In the genomic region with DNA sequence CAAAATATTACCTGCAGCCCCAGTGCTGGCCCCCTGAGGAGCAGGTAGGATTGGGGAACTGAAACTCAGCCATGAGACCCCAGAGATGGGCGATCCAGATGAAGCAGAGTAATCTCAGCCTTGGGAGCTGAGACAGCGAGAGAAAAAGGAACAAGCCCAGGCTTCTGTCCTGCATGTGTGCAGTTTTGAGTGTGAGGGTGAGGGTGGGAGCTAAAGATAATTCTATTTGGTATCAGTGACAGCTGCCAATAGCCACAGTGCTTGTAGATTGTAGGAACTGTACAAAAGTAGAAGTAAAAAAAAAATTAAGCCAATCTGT, we compare ENCODE assay signal across 20 cellular contexts. TPM values are rescaled to one million over a fixed set of nuclear protein-coding genes. Genes with fewer than 3 reads are reported as not detected.
A peak's percentile ranks its signal among the peaks of the same experiment; 100 is the strongest.
DNase-seq lines count a peak whose midpoint lies in the region; ATAC-seq and TF ChIP-seq lines count a peak whose summit lies in the region.
"Had no signal": no experiment of that assay in that cellular context is flagged by ENCODE, and none has a peak within 500 bp of the region (broad histone marks: within the 10 kb centered on the region; RNA-seq: fewer than 3 reads in every experiment).

No MANE protein-coding gene starts in this region.

- peak overlapping the region in 5 of 10 donors; percentile 31 to 88 (median 38) for H3K27ac ChIP-seq in heart right ventricle
- H3K27ac ChIP-seq: 22Rv1, KMS-11, SJSA1 had no signal

- peaks cover 0 to 5% (median 0%) of the 10 kb centered on the region in 11 donors for H3K9me3 ChIP-seq in heart right ventricle
- H3K9me3 ChIP-seq: SJSA1 had no signal

- WGBS in heart right ventricle, 2 donors = 90 to 96% methylated on average over 2 of the region's 2 CpGs

- ATAC-seq in heart right ventricle (peak in 7 of 8 donors; percentile 39 to 58 (median 51)), HG02678 (IDR thresholded peaks at IDR 0.05; ENCODE audit: unreplicated experiment) (no peak), HG03280 (IDR thresholded peaks at IDR 0.05; ENCODE audit: unreplicated experiment) (no peak)
- peak; percentile 79 for ATAC-seq in stimulated activated naive B cell treated with anti-CD40 and anti-IgM and Interleukin-4, amounts not matched to agents 10 μg/mL and 1 μg/mL and 100 μg/mL, for 72 hours (replicated peaks)

- H3K4me3 Mint-ChIP-seq in stimulated activated naive B cell treated with anti-CD40 and anti-IgM and Interleukin-4, amounts not matched to agents 10 μg/mL and 1 μg/mL and 100 μg/mL, for 72 hours = no peak overlapping the region
- H3K4me3 Mint-ChIP-seq: activated B cell treated with CpG ODN at 0.5 μM for 24 hours; CD4-positive, alpha-beta memory T cell had no signal

- intact Hi-C loops in heart right ventricle (cut with DNase I) = loop anchor here in 1 of 10 donors (10.0 kb wide), 1 partner anchor 1808 kb away; no protein-coding TSS in a partner anchor

- peaks cover 2 to 6% of the 10 kb centered on the region in 2 donors for H3K36me3 Mint-ChIP-seq in stimulated activated naive B cell treated with anti-CD40 and anti-IgM and Interleukin-4, amounts not matched to agents 10 μg/mL and 1 μg/mL and 100 μg/mL, for 72 hours
- H3K36me3 Mint-ChIP-seq: CD4-positive, alpha-beta memory T cell had no signal

- H3K4me1 ChIP-seq in heart right ventricle = peaks cover 0 to 47% (median 5%) of the 10 kb centered on the region in 9 donors
- H3K4me1 ChIP-seq: SJSA1 had no signal

- H3K4me3 ChIP-seq in heart right ventricle = peak overlapping the region in 5 of 10 donors; percentile 7 to 41 (median 26)
- H3K4me3 ChIP-seq: SJSA1 had no signal

- peaks cover 0 to 4% of the 10 kb centered on the region in 2 donors for H3K9me3 Mint-ChIP-seq in stimulated activated naive B cell treated with anti-CD40 and anti-IgM and Interleukin-4, amounts not matched to agents 10 μg/mL and 1 μg/mL and 100 μg/mL, for 72 hours

- TF ChIP-seq CTCF in heart right ventricle (IDR thresholded peaks at IDR 0.05) = no peak

- H3K27ac Mint-ChIP-seq in stimulated activated naive B cell treated with anti-CD40 and anti-IgM and Interleukin-4, amounts not matched to agents 10 μg/mL and 1 μg/mL and 100 μg/mL, for 72 hours = peak overlapping the region; percentile 60
- H3K27ac Mint-ChIP-seq: activated B cell treated with CpG ODN at 0.5 μM for 24 hours; CD4-positive, alpha-beta memory T cell had no signal

- no peaks in the 10 kb centered on the region for H3K36me3 ChIP-seq in heart right ventricle
- H3K36me3 ChIP-seq: SJSA1 had no signal

- H3K27me3 Mint-ChIP-seq in stimulated activated naive B cell treated with anti-CD40 and anti-IgM and Interleukin-4, amounts not matched to agents 10 μg/mL and 1 μg/mL and 100 μg/mL, for 72 hours = peaks cover 12 to 13% of the 10 kb centered on the region in 2 donors

- H3K27me3 ChIP-seq in heart right ventricle = peaks cover 0 to 17% (median 0%) of the 10 kb centered on the region in 7 donors
- H3K27me3 ChIP-seq: SJSA1 had no signal

- H3K4me1 Mint-ChIP-seq in stimulated activated naive B cell treated with anti-CD40 and anti-IgM and Interleukin-4, amounts not matched to agents 10 μg/mL and 1 μg/mL and 100 μg/mL, for 72 hours = peaks cover 29 to 36% of the 10 kb centered on the region in 2 donors

- DNase-seq in SIG-M5 treated with dmso at 0.1 percent for 504 hours (lab: John Stamatoyannopoulos, UW; ENCODE audit: unreplicated experiment) (peak; percentile 57), SIG-M5 (lab: John Stamatoyannopoulos, UW) (no peak), NOMO-1 (lab: John Stamatoyannopoulos, UW; ENCODE audit: unreplicated experiment in 2 of 2) (peak; percentile 22 to 34), heart right ventricle (no peak), NCI-H510A treated with DMSO at 0.1 percent for 48 hours (lab: John Stamatoyannopoulos, UW) (no peak)
- DNase-seq in stimulated activated naive B cell treated with anti-CD40 and anti-IgM and Interleukin-4, amounts not matched to agents 10 μg/mL and 1 μg/mL and 100 μg/mL, for 72 hours = no peak
- DNase-seq: activated B cell treated with CpG ODN at 0.5 μM for 24 hours; activated CD8-positive, alpha-beta memory T cell treated with anti-CD3 and anti-CD28 coated beads, Interleukin-2, amount 50 U/mL, for 48 hours; CD4-positive, alpha-beta memory T cell; central memory CD4-positive, alpha-beta T cell; EL; NCI-H187; NCI-H82 had no signal

RNA-seq across cellular contexts. Expression of a gene that starts 5.9 kb away (rescaled TPM):
- 1 to 10 TPM; 1.1 to 5.3 (median 2.2) TPM for total RNA-seq in heart right ventricle
- 1 to 10 TPM in 1 of 2 donors, under 1 TPM in 1; 0.39 to 1.5 TPM for polyA plus RNA-seq in heart right ventricle
- total RNA-seq: glomerular endothelial cell, pulmonary artery endothelial cell had no signal

Comparison
In these comparisons a context has a peak if more than half of its experiments do, and no peak if none do; other contexts are left out.
1. DNase-seq: peak in SIG-M5 treated with dmso at 0.1 percent for 504 hours (single experiment) and NOMO-1 (2 of 2); none in SIG-M5 (single experiment), heart right ventricle (0 of 2), stimulated activated naive B cell treated with anti-CD40 and anti-IgM and Interleukin-4, amounts not matched to agents 10 μg/mL and 1 μg/mL and 100 μg/mL, for 72 hours (single experiment) and NCI-H510A treated with DMSO at 0.1 percent for 48 hours (single experiment).
2. ATAC-seq: peak in heart right ventricle (7 of 8) and stimulated activated naive B cell treated with anti-CD40 and anti-IgM and Interleukin-4, amounts not matched to agents 10 μg/mL and 1 μg/mL and 100 μg/mL, for 72 hours (2 of 2); none in HG02678 (single experiment) and HG03280 (single experiment).